1 cellular context compared by ENCODE assay signal in the genomic region with DNA sequence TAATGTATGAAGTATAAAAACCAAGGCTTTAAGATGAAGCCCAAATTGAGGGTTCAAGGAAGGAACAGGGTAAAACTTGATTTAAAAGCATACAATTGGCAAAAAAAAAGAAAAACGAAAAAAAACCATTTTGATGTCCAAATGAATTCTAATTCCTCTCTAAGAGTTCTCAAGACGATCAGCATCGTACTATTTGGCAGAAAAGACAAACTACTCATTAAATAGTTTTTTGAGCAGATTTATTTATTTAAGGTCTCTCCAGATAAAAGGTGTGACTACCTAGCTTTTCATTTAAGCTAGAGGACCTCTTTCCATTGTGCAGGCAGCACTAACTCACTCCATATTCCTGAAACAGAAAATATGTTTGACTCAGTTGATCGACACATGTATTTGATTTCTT.
TF ChIP-seq lines count a peak whose summit lies in the region.

No MANE protein-coding gene starts in this region.

TF ChIP-seq in WTC11, 78 proteins besides CTCF, POLR2A, EP300 and RAD21 (continued from another document):
- TF ChIP-seq EMX1 (CRISPR knock-in tag; IDR thresholded peaks at IDR 0.05) (no peak), GTF2I (CRISPR knock-in tag; conservative IDR thresholded peaks at IDR 0.05) (no peak)
